ENCODE assay signal across 8 cellular contexts in the genomic region with DNA sequence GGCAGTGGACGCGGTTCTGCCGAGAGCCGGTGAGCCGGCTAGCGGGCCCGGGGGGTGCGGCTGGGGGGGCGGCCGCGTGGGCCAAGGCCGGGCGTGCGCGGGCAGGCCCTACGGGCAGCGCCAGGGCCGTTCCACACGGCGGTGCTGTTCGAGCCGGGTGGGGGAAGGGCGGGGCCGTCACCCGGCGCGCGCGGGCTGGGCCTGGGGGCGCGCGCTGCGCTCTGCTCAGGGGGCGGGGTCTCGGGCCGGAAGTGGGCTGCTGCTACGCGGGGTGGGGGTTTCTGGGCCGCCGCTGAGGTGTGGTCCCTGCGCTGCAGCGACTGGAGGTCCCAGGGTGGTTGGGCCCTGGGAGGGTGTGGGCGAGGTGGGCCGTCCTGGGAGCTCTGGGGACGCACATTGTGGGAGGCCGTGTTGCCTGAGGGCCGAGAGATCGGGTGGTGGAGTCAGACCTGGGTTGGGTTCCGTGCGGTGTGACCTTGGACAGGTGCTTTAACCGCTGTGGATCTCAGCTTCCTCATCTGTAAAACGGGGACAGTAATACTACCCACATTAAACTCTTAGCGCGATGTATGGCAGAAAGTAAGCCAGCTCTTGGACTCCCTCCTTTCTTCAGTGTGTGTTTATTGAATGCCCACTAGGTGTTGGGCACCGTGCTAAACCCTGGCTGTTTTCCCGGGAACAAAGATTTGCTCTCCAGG. TPM values are rescaled to one million over a fixed set of nuclear protein-coding genes. Genes with fewer than 3 reads are reported as not detected.
DNase-seq lines count a peak whose midpoint lies in the region; ATAC-seq and TF ChIP-seq lines count a peak whose summit lies in the region.

No MANE protein-coding gene starts in this region.

- peak overlapping the region; percentile 78 for H3K9ac ChIP-seq in endodermal cell (ENCODE audit: extremely low read depth, low read length, poor library complexity, severe bottlenecking)

- no peaks in the 10 kb centered on the region for H3K9me3 ChIP-seq in endodermal cell (ENCODE audit: control insufficient read depth, low read length)
- H3K9me3 ChIP-seq in muscle layer of duodenum (ENCODE audit: control insufficient read depth in 1 of 2, low read length in 2 of 2) = no peaks in the 10 kb centered on the region

- 1% methylated on average over 13 to 56 of the region's 56 CpGs for WGBS in endodermal cell (ENCODE audit: insufficient coverage in 1 of 2, insufficient read length in 1 of 2), 2 experiments

- intact Hi-C loops in activated CD4-positive, alpha-beta memory T cell treated with anti-CD3 and anti-CD28 coated beads for 36 hours (cut with micrococcal nuclease) = loop anchor here (1.0 kb wide), 3 partner anchors 19 to 148 kb away; no protein-coding TSS in a partner anchor

- H3K36me3 Mint-ChIP-seq in activated CD4-positive, alpha-beta memory T cell treated with anti-CD3 and anti-CD28 coated beads for 36 hours = peaks cover 5% of the 10 kb centered on the region
- peaks cover 6% of the 10 kb centered on the region for H3K36me3 Mint-ChIP-seq in endodermal cell (ENCODE audit: low read depth)
- peaks cover 1 to 18% of the 10 kb centered on the region in 2 donors for H3K36me3 Mint-ChIP-seq in stimulated activated naive B cell treated with anti-CD40 and anti-IgM and Interleukin-4, amounts not matched to agents 10 μg/mL and 1 μg/mL and 100 μg/mL, for 72 hours

- peak; percentile 26 for ATAC-seq in GM18858 (IDR thresholded peaks at IDR 0.05; ENCODE audit: unreplicated experiment)
- ATAC-seq in HG03045 (IDR thresholded peaks at IDR 0.05; ENCODE audit: unreplicated experiment) = peak; percentile 72
- peak; percentile 82 to 86 for ATAC-seq in stimulated activated naive B cell treated with anti-CD40 and anti-IgM and Interleukin-4, amounts not matched to agents 10 μg/mL and 1 μg/mL and 100 μg/mL, for 72 hours (replicated peaks)

- H3K4me1 ChIP-seq in endodermal cell (ENCODE audit: control insufficient read depth, insufficient read depth, low read length) = peaks cover 24% of the 10 kb centered on the region
- H3K4me1 ChIP-seq in muscle layer of duodenum (ENCODE audit: control insufficient read depth in 1 of 2, insufficient read depth in 2 of 2, low read length in 2 of 2) = peaks cover 4 to 28% of the 10 kb centered on the region in 2 donors

- peak; percentile 35 for TF ChIP-seq CTCF in endodermal cell (conservative IDR thresholded peaks at IDR 0.05)

- peak; percentile 82 for DNase-seq in AG08396 (ENCODE audit: low spot score)
- DNase-seq in NCI-H2227 treated with DMSO at 0.1 percent for 48 hours (lab: John Stamatoyannopoulos, UW) = peak; percentile 61
- DNase-seq in activated CD4-positive, alpha-beta memory T cell treated with anti-CD3 and anti-CD28 coated beads for 36 hours = peak; percentile 86
- DNase-seq in endodermal cell = peak; percentile 95
- DNase-seq in stimulated activated naive B cell treated with anti-CD40 and anti-IgM and Interleukin-4, amounts not matched to agents 10 μg/mL and 1 μg/mL and 100 μg/mL, for 72 hours = peak; percentile 75

- H3K9me3 Mint-ChIP-seq in activated CD4-positive, alpha-beta memory T cell treated with anti-CD3 and anti-CD28 coated beads for 36 hours = no peaks in the 10 kb centered on the region
- H3K9me3 Mint-ChIP-seq in endodermal cell = no peaks in the 10 kb centered on the region
- H3K9me3 Mint-ChIP-seq in stimulated activated naive B cell treated with anti-CD40 and anti-IgM and Interleukin-4, amounts not matched to agents 10 μg/mL and 1 μg/mL and 100 μg/mL, for 72 hours = no peaks in the 10 kb centered on the region

- CTCF ChIA-PET in activated CD4-positive, alpha-beta memory T cell treated with anti-CD3 and anti-CD28 coated beads for 36 hours (lab: Charles Lee) = interaction anchor here (0.6 to 2.1 kb wide), 7 partner anchors 10 to 735 kb away, joined by 3 to 9 read pairs (median 4); no protein-coding TSS in a partner anchor

- H3K27me3 ChIP-seq in endodermal cell (ENCODE audit: control insufficient read depth, insufficient read depth, low read length, poor library complexity, severe bottlenecking) (no peaks in the 10 kb centered on the region), muscle layer of duodenum (ENCODE audit: low read depth, low read length) (no peaks in the 10 kb centered on the region)

- H3K27ac Mint-ChIP-seq in activated CD4-positive, alpha-beta memory T cell treated with anti-CD3 and anti-CD28 coated beads for 36 hours = peak overlapping the region; percentile 94
- H3K27ac Mint-ChIP-seq in endodermal cell = peak overlapping the region; percentile 97
- H3K27ac Mint-ChIP-seq in stimulated activated naive B cell treated with anti-CD40 and anti-IgM and Interleukin-4, amounts not matched to agents 10 μg/mL and 1 μg/mL and 100 μg/mL, for 72 hours = peak overlapping the region; percentile 98

- H3K4me3 ChIP-seq in endodermal cell (ENCODE audit: low read length) (peak overlapping the region; percentile 88), muscle layer of duodenum (ENCODE audit: low read depth in 1 of 2, low read length in 2 of 2) (peak overlapping the region; percentile 77 to 87)

- H3K36me3 ChIP-seq in endodermal cell (ENCODE audit: control insufficient read depth, insufficient read depth, low read length) (no peaks in the 10 kb centered on the region), muscle layer of duodenum (ENCODE audit: control insufficient read depth in 1 of 2, insufficient read depth in 2 of 2, low read length in 2 of 2) (no peaks in the 10 kb centered on the region)

- H3K27me3 Mint-ChIP-seq in activated CD4-positive, alpha-beta memory T cell treated with anti-CD3 and anti-CD28 coated beads for 36 hours = no peaks in the 10 kb centered on the region
- no peaks in the 10 kb centered on the region for H3K27me3 Mint-ChIP-seq in endodermal cell (ENCODE audit: insufficient read depth)
- H3K27me3 Mint-ChIP-seq in stimulated activated naive B cell treated with anti-CD40 and anti-IgM and Interleukin-4, amounts not matched to agents 10 μg/mL and 1 μg/mL and 100 μg/mL, for 72 hours = no peaks in the 10 kb centered on the region

- peaks cover 36% of the 10 kb centered on the region for H3K4me1 Mint-ChIP-seq in activated CD4-positive, alpha-beta memory T cell treated with anti-CD3 and anti-CD28 coated beads for 36 hours (ENCODE audit: low read depth)
- peaks cover 35% of the 10 kb centered on the region for H3K4me1 Mint-ChIP-seq in endodermal cell
- H3K4me1 Mint-ChIP-seq in stimulated activated naive B cell treated with anti-CD40 and anti-IgM and Interleukin-4, amounts not matched to agents 10 μg/mL and 1 μg/mL and 100 μg/mL, for 72 hours = peaks cover 33 to 39% of the 10 kb centered on the region in 2 donors

- peak overlapping the region; percentile 98 for H3K4me3 Mint-ChIP-seq in activated CD4-positive, alpha-beta memory T cell treated with anti-CD3 and anti-CD28 coated beads for 36 hours
- H3K4me3 Mint-ChIP-seq in endodermal cell = peak overlapping the region; percentile 92
- peak overlapping the region; percentile 93 to 96 for H3K4me3 Mint-ChIP-seq in stimulated activated naive B cell treated with anti-CD40 and anti-IgM and Interleukin-4, amounts not matched to agents 10 μg/mL and 1 μg/mL and 100 μg/mL, for 72 hours

- H3K27ac ChIP-seq in endodermal cell (ENCODE audit: low read depth, low read length) (peak overlapping the region; percentile 90), muscle layer of duodenum (ENCODE audit: low read length) (peak overlapping the region; percentile 83)

- POLR2A ChIA-PET in activated CD4-positive, alpha-beta memory T cell treated with anti-CD3 and anti-CD28 coated beads for 36 hours (lab: Charles Lee) = interaction anchor here (0.5 to 1.3 kb wide), 7 partner anchors 11 to 900 kb away, joined by 3 to 4 read pairs (median 3); a partner anchor contains a TSS

RNA-seq across cellular contexts. Expression of a gene that starts 0.4 kb away (rescaled TPM):
- total RNA-seq in activated CD4-positive, alpha-beta memory T cell treated with anti-CD3 and anti-CD28 coated beads for 36 hours = 100 to 1,000 TPM; 131 to 133 TPM
- 100 to 1,000 TPM; 180 to 265 TPM for total RNA-seq in endodermal cell
- polyA plus RNA-seq in endodermal cell (2013, experiment 1 of 2) = 153 TPM
- polyA plus RNA-seq in endodermal cell (2013, experiment 2 of 2) = 143 TPM

RNA-seq across cellular contexts. Expression of a gene that starts 38.6 kb away (rescaled TPM):
- under 1 TPM; 0.24 to 0.83 TPM for total RNA-seq in activated CD4-positive, alpha-beta memory T cell treated with anti-CD3 and anti-CD28 coated beads for 36 hours
- 1 to 10 TPM in 1 of 2 donors, under 1 TPM in 1; 0.44 to 1.0 TPM for total RNA-seq in endodermal cell
- polyA plus RNA-seq in endodermal cell (2013, experiment 1 of 2) = 0.11 TPM
- polyA plus RNA-seq in endodermal cell (2013, experiment 2 of 2) = 0.17 TPM

RNA-seq across cellular contexts. Expression of a gene that starts 58.0 kb away (rescaled TPM):
- 1 to 10 TPM; 1.7 to 2.0 TPM for total RNA-seq in activated CD4-positive, alpha-beta memory T cell treated with anti-CD3 and anti-CD28 coated beads for 36 hours
- total RNA-seq in endodermal cell = 100 to 1,000 TPM in 1 of 2 donors, 10 to 100 TPM in 1; 82.1 to 283 TPM
- polyA plus RNA-seq in endodermal cell (2013, experiment 1 of 2) = 68.5 TPM
- 50.5 TPM for polyA plus RNA-seq in endodermal cell (2013, experiment 2 of 2)

Comparison
In these comparisons a context has a peak if more than half of its experiments do, and no peak if none do; other contexts are left out.
1. Peak in every context shown above with its lines: DNase-seq, ATAC-seq, H3K4me3 ChIP-seq and H3K27ac ChIP-seq.
2. ATAC-seq: peak in every context shown above with its lines; median percentile 84 in stimulated activated naive B cell treated with anti-CD40 and anti-IgM and Interleukin-4, amounts not matched to agents 10 μg/mL and 1 μg/mL and 100 μg/mL, for 72 hours; 72 in HG03045; 26 in GM18858.
3. RNA of a gene that starts 58.0 kb away (total RNA-seq): 82.1 to 283 TPM in endodermal cell; 1.7 to 2.0 TPM in activated CD4-positive, alpha-beta memory T cell treated with anti-CD3 and anti-CD28 coated beads for 36 hours; every median in the first group is over 10 times any median in the second.